ENCODE assay signal across 8 cellular contexts in the genomic region with DNA sequence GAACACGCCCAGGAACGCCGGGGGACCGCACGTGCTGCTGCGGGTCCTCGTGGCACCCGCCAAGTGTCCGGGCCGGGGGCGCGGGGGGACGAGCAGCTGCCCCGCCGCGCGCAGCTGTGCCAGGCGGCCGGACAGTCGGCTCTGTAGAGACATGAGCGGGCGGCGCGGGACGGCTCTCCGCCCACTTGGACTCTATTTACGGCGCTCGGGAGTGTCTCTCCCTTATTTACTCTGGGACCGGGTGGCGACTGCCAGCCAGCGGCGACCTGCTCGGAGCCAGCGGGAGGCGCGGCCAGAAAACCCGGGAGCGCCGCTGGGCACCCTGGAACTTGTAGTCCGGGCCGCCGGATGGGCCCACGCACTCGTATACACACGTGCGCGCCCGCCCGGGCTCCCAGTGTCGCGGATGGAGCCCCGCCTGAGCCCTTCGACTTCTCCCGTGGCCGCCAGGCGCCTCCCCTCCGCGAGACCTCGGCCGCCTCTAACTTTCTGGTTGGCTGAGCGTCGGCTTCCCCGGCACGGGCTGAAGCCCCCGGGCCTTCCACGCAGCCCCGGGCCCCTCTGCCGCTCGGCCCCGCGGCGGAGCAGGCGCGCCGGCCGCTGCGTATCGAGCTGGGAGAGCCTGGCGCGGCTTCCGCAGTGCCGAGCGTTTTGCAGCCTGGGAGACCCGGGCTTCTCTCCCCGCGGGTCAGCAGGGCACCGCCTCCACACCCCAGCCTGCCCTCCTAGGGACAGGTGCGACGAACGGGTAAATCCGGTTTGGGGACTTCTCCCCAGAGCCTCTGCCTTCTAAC. TPM values are rescaled to one million over a fixed set of nuclear protein-coding genes. Genes with fewer than 3 reads are reported as not detected.
A peak's percentile ranks its signal among the peaks of the same experiment; 100 is the strongest.
DNase-seq lines count a peak whose midpoint lies in the region; ATAC-seq lines count a peak whose summit lies in the region.

A gene with protein sequence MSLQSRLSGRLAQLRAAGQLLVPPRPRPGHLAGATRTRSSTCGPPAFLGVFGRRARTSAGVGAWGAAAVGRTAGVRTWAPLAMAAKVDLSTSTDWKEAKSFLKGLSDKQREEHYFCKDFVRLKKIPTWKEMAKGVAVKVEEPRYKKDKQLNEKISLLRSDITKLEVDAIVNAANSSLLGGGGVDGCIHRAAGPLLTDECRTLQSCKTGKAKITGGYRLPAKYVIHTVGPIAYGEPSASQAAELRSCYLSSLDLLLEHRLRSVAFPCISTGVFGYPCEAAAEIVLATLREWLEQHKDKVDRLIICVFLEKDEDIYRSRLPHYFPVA (minus strand): TSS at position 272 of the 794 bp plus-strand sequence. CDS start 119 bp downstream, at position 153.

- H3K4me1 ChIP-seq in ACC112 (ENCODE audit: control insufficient read depth, insufficient read depth, low read length, unreplicated experiment) = peaks cover 7% of the 10 kb centered on the region

- ATAC-seq in GM18909 (IDR thresholded peaks at IDR 0.05; ENCODE audit: poor library complexity, unreplicated experiment) (peak; percentile 84), HG03280 (IDR thresholded peaks at IDR 0.05; ENCODE audit: unreplicated experiment) (peak; percentile 75), left lobe of liver (peak; percentile 88)

- H3K79me2 ChIP-seq in ACC112 (ENCODE audit: control insufficient read depth, insufficient read depth, low read length, unreplicated experiment) = peaks cover 15% of the 10 kb centered on the region

- H3K36me3 ChIP-seq in ACC112 (ENCODE audit: insufficient read depth, low read length) = no peaks in the 10 kb centered on the region

- peak within 1 kb of the TSS; percentile 88 for H2AFZ ChIP-seq in ACC112 (ENCODE audit: low read length, unreplicated experiment)

- no peak within 1 kb of the TSS for H3K27ac ChIP-seq in ACC112 (ENCODE audit: low read depth, low read length)

- peak within 1 kb of the TSS; percentile 94 for H3K4me3 ChIP-seq in ACC112 (ENCODE audit: low read depth, low read length)

- DNase-seq in NCI-H460 (ENCODE audit: extremely low read depth, low read depth) (peak; percentile 79), dedifferentiated amniotic fluid mesenchymal stem cell (ENCODE audit: extremely low spot score) (peak; percentile 75), left lobe of liver (ENCODE audit: low spot score) (peak; percentile 97)
- peak; percentile 92 for DNase-seq in activated CD4-positive, alpha-beta T cell treated with anti-CD3 and anti-CD28 coated beads for 48 hours
- peak; percentile 81 for DNase-seq in stimulated activated CD4-positive, alpha-beta T cell treated with anti-CD3 and anti-CD28 coated beads, Interleukin-2, amount 100 ng/mL, for 4 hours (ENCODE audit: low read depth)

- H3K27me3 ChIP-seq in ACC112 (ENCODE audit: insufficient read depth, low read length) = no peaks in the 10 kb centered on the region

RNA-seq across cellular contexts. Expression of the gene that starts here (rescaled TPM):
- total RNA-seq in NCI-H460 (2014; rRNA removed; shearing (Covaris generic)) = 29.3 and 32.2 TPM in 2 replicates
- 62.1 and 70.6 TPM in 2 replicates for polyA plus RNA-seq in NCI-H460 (2014; cell fraction: nucleus; rRNA removed)
- 35.2 TPM for total RNA-seq in left lobe of liver
